In the genomic region with DNA sequence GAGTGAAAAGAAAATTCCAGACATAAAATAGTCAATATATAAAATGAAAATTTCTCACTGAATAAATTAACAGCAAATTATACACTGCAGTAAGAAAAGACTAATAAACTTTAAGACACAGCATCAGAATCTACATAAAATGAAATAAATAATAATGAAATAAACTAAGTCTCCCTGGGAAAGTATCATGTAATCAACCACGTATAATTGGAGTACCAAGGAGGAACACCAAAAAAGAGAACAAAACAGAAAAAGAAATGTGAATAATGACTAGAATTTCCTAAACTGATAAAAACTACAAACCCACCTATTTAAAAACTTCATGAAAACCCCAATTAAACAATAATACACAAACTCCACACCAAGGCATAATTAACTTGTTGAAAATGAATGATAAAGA, we compare ENCODE assay signal across 14 cellular contexts. TPM values are rescaled to one million over a fixed set of nuclear protein-coding genes. Genes with fewer than 3 reads are reported as not detected.
DNase-seq lines count a peak whose midpoint lies in the region; ATAC-seq, FAIRE-seq and TF ChIP-seq lines count a peak whose summit lies in the region.
"Had no signal": no experiment of that assay in that cellular context is flagged by ENCODE, and none has a peak within 500 bp of the region (broad histone marks: within the 10 kb centered on the region; RNA-seq: fewer than 3 reads in every experiment).

No MANE protein-coding gene starts in this region.

- H3K9me3 ChIP-seq in small intestine (ENCODE audit: control insufficient read depth, low read depth), result no peaks in the 10 kb centered on the region

- no peak overlapping the region for H3K27ac ChIP-seq in small intestine (ENCODE audit: low read depth in 1 of 2, low read length in 1 of 2)

- no peaks in the 10 kb centered on the region for H3K27me3 ChIP-seq in small intestine (ENCODE audit: control insufficient read depth in 2 of 2, insufficient read depth in 2 of 2, low read length in 2 of 2)

- H3K4me1 Mint-ChIP-seq in activated T-helper 17 cell treated with anti-CD3 and anti-CD28 coated beads, Interleukin-2, amount 50 U/mL, for 72 hours, result no peaks in the 10 kb centered on the region
- H3K4me1 Mint-ChIP-seq in natural killer cell, result no peaks in the 10 kb centered on the region
- H3K4me1 Mint-ChIP-seq: B cell; CD4-positive, alpha-beta memory T cell; H9 had no signal

- H3K4me3 Mint-ChIP-seq in activated T-helper 17 cell treated with anti-CD3 and anti-CD28 coated beads, Interleukin-2, amount 50 U/mL, for 72 hours, result no peak overlapping the region
- H3K4me3 Mint-ChIP-seq in natural killer cell, result no peak overlapping the region
- H3K4me3 Mint-ChIP-seq: B cell; CD4-positive, alpha-beta memory T cell; H9 had no signal

- no peak for ATAC-seq in activated T-helper 17 cell treated with anti-CD3 and anti-CD28 coated beads, Interleukin-2, amount 50 U/mL, for 72 hours (replicated peaks)
- no peak for ATAC-seq in natural killer cell
- ATAC-seq in GM21576 (IDR thresholded peaks at IDR 0.05; ENCODE audit: unreplicated experiment), result no peak

- no peaks in the 10 kb centered on the region for H3K27me3 Mint-ChIP-seq in activated T-helper 17 cell treated with anti-CD3 and anti-CD28 coated beads, Interleukin-2, amount 50 U/mL, for 72 hours
- H3K27me3 Mint-ChIP-seq in natural killer cell (ENCODE audit: low read depth in 2 of 2), result no peaks in the 10 kb centered on the region
- H3K27me3 Mint-ChIP-seq: B cell; CD4-positive, alpha-beta memory T cell had no signal

- peak overlapping the region; percentile 22 for H3K27ac Mint-ChIP-seq in activated T-helper 17 cell treated with anti-CD3 and anti-CD28 coated beads, Interleukin-2, amount 50 U/mL, for 72 hours
- H3K27ac Mint-ChIP-seq in natural killer cell, result peak overlapping the region in 1 of 2 donors; percentile 2
- H3K27ac Mint-ChIP-seq: B cell had no signal

- WGBS in small intestine, 3 donors, result 96 to 100% (median 100%) methylated on average over 1 of the region's 1 CpG

- intact Hi-C loops in natural killer cell (cut with micrococcal nuclease), result no loop called here

- TF ChIP-seq CTCF in natural killer cell (IDR thresholded peaks at IDR 0.05), result no peak

- DNase-seq in small intestine (no peak), natural killer cell (no peak), iPS-NIHi7 (ENCODE audit: extremely low spot score) (no peak)
- DNase-seq: C1 segment of cervical spinal cord; CD4-positive, alpha-beta memory T cell; DMS79; GOT3; H9 had no signal

- no peaks in the 10 kb centered on the region for H3K36me3 ChIP-seq in small intestine (ENCODE audit: control insufficient read depth in 2 of 2, insufficient read depth in 2 of 2, low read length in 2 of 2)

- H3K4me3 ChIP-seq in small intestine (ENCODE audit: low read depth in 1 of 2, low read length in 2 of 2), result no peak overlapping the region

- no peaks in the 10 kb centered on the region for H3K4me1 ChIP-seq in small intestine (ENCODE audit: control insufficient read depth in 2 of 2, insufficient read depth in 1 of 2, low read depth in 1 of 2, low read length in 1 of 2)

- peak; percentile 59 for FAIRE-seq in G401.6 (lab: Jason Lieb, UNC)
- peak; percentile 82 for FAIRE-seq in islet of Langerhans (lab: Jason Lieb, UNC)
- FAIRE-seq in small intestine (lab: Jason Lieb, UNC), result peak; percentile 84
- FAIRE-seq: GM12891 had no signal

- no peaks in the 10 kb centered on the region for H3K9me3 Mint-ChIP-seq in activated T-helper 17 cell treated with anti-CD3 and anti-CD28 coated beads, Interleukin-2, amount 50 U/mL, for 72 hours
- H3K9me3 Mint-ChIP-seq in natural killer cell, result no peaks in the 10 kb centered on the region
- H3K9me3 Mint-ChIP-seq: CD4-positive, alpha-beta memory T cell; H9 had no signal

- peaks cover 77% of the 10 kb centered on the region for H3K36me3 Mint-ChIP-seq in activated T-helper 17 cell treated with anti-CD3 and anti-CD28 coated beads, Interleukin-2, amount 50 U/mL, for 72 hours (ENCODE audit: low read depth)
- H3K36me3 Mint-ChIP-seq in natural killer cell, result no peaks in the 10 kb centered on the region

RNA-seq across cellular contexts. Expression of gene SASS6, which starts 43.6 kb away (rescaled TPM):
- 10 to 100 TPM; 14.1 to 14.3 TPM for total RNA-seq in activated T-helper 17 cell treated with anti-CD3 and anti-CD28 coated beads, Interleukin-2, amount 50 U/mL, for 72 hours
- polyA plus RNA-seq in small intestine, result 1 to 10 TPM; 1.8 to 3.3 (median 1.9) TPM
- total RNA-seq in natural killer cell, result 1 to 10 TPM; 5.3 to 6.2 (median 5.6) TPM

RNA-seq across cellular contexts. Expression of gene TRMT13, which starts 43.9 kb away (rescaled TPM):
- total RNA-seq in activated T-helper 17 cell treated with anti-CD3 and anti-CD28 coated beads, Interleukin-2, amount 50 U/mL, for 72 hours, result 10 to 100 TPM; 18.4 to 23.5 TPM
- 10 to 100 TPM in 1 of 3 donors, 1 to 10 TPM in 2; 7.6 to 11.6 (median 9.3) TPM for polyA plus RNA-seq in small intestine
- 10 to 100 TPM; 12.7 to 22.3 (median 13.4) TPM for total RNA-seq in natural killer cell
